27 cellular contexts compared by ENCODE assay signal in the genomic region with DNA sequence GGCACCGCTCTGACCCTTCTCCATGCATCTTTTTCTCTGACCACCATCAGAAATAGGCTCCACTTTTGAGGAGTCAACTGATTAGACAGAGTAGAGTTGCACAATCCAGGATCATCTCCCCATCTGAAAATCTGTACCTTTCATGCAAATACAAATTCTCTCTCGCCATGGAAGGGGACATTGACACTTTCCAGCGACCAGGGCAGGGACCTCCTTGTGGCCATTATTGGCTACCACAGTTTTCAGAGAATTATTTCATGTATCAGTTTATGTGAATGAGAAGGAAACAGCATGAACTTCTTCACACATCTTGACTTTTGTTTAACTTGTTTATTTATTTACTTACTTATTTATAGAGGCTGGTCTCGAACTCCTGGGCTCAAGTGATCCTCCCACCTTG.
"Had no signal": no experiment of that assay in that cellular context is flagged by ENCODE, and none has a peak within 500 bp of the region (broad histone marks: within the 10 kb centered on the region; RNA-seq: fewer than 3 reads in every experiment).

No MANE protein-coding gene starts in this region.

- H3K36me3 Mint-ChIP-seq: stimulated activated effector memory CD8-positive, alpha-beta T cell treated with anti-CD3 and anti-CD28 coated beads, Interleukin-12 subunit alpha, Interleukin-12 subunit beta, amount 100 ng/mL, for 72 hours had no signal

- H3K4me1 Mint-ChIP-seq: stimulated activated effector memory CD8-positive, alpha-beta T cell treated with anti-CD3 and anti-CD28 coated beads, Interleukin-12 subunit alpha, Interleukin-12 subunit beta, amount 100 ng/mL, for 72 hours had no signal

- H3K4me3 ChIP-seq: body of pancreas, colonic mucosa, gastrocnemius medialis, thoracic aorta, uterus had no signal

- H3K4me1 ChIP-seq: body of pancreas, colonic mucosa, gastrocnemius medialis, uterus had no signal

- DNase-seq: activated CD4-positive, alpha-beta T cell treated with anti-CD3 and anti-CD28 coated beads for 36 hours; activated CD4-positive, CD25-positive, alpha-beta regulatory T cell; activated CD8-positive, alpha-beta T cell treated with anti-CD3 and anti-CD28 coated beads, Interleukin-2, amount 10 ng/mL, durations not matched to agents 7 days and 5 days; activated effector memory CD4-positive, alpha-beta T cell treated with Interleukin-2 at 50 U/mL for 16 hours; activated naive CD4-positive, alpha-beta T cell treated with Interleukin-2 at 50 U/mL for 16 hours; anterior cingulate cortex; body of pancreas; colonic mucosa; effector CD8-positive, alpha-beta T cell; erythroblast; gastrocnemius medialis; glutamatergic neuron; kidney; left colon; midbrain; naive thymus-derived CD8-positive, alpha-beta T cell; posterior cingulate gyrus; right cardiac atrium; small intestine; stimulated activated CD4-positive, alpha-beta T cell treated with anti-CD3 and anti-CD28 coated beads, Interleukin-4, amount 100 ng/mL, for 24 hours; trophoblast cell; uterus had no signal

- H3K9me3 ChIP-seq: body of pancreas, colonic mucosa, gastrocnemius medialis, thoracic aorta, uterus had no signal

- H3K27me3 ChIP-seq: body of pancreas, colonic mucosa, uterus had no signal

- FAIRE-seq: kidney, small intestine had no signal

- H3K27ac ChIP-seq: body of pancreas, colonic mucosa, gastrocnemius medialis, thoracic aorta, uterus had no signal

- H3K27ac Mint-ChIP-seq: activated CD4-positive, alpha-beta T cell treated with anti-CD3 and anti-CD28 coated beads for 36 hours; activated CD8-positive, alpha-beta T cell treated with anti-CD3 and anti-CD28 coated beads, Interleukin-2, amount 10 ng/mL, durations not matched to agents 7 days and 5 days; activated naive CD8-positive, alpha-beta T cell; naive thymus-derived CD8-positive, alpha-beta T cell; stimulated activated effector memory CD8-positive, alpha-beta T cell treated with anti-CD3 and anti-CD28 coated beads, Interleukin-12 subunit alpha, Interleukin-12 subunit beta, amount 100 ng/mL, for 72 hours; stimulated activated naive CD8-positive, alpha-beta T cell treated with anti-CD3 and anti-CD28 coated beads, Interleukin-15, Interleukin-2, amounts not matched to agents 100 ng/mL and 50 ng/mL, for 24 hours; T-helper 2 cell treated with Interferon-gamma antibody and Interleukin-4, amounts not matched to agents 5 μg/mL and 100 μg/mL, for 36 hours had no signal

- H3K4me3 Mint-ChIP-seq: activated CD4-positive, alpha-beta T cell treated with anti-CD3 and anti-CD28 coated beads for 36 hours; activated CD8-positive, alpha-beta T cell treated with anti-CD3 and anti-CD28 coated beads, Interleukin-2, amount 10 ng/mL, durations not matched to agents 7 days and 5 days; activated naive CD8-positive, alpha-beta T cell; naive thymus-derived CD8-positive, alpha-beta T cell; stimulated activated effector memory CD8-positive, alpha-beta T cell treated with anti-CD3 and anti-CD28 coated beads, Interleukin-12 subunit alpha, Interleukin-12 subunit beta, amount 100 ng/mL, for 72 hours; stimulated activated naive CD8-positive, alpha-beta T cell treated with anti-CD3 and anti-CD28 coated beads, Interleukin-15, Interleukin-2, amounts not matched to agents 100 ng/mL and 50 ng/mL, for 24 hours; T-helper 2 cell treated with Interferon-gamma antibody and Interleukin-4, amounts not matched to agents 5 μg/mL and 100 μg/mL, for 36 hours had no signal

- H3K36me3 ChIP-seq: colonic mucosa, gastrocnemius medialis, thoracic aorta, uterus had no signal
